ENCODE assay signal across 1 cellular context in the genomic region with DNA sequence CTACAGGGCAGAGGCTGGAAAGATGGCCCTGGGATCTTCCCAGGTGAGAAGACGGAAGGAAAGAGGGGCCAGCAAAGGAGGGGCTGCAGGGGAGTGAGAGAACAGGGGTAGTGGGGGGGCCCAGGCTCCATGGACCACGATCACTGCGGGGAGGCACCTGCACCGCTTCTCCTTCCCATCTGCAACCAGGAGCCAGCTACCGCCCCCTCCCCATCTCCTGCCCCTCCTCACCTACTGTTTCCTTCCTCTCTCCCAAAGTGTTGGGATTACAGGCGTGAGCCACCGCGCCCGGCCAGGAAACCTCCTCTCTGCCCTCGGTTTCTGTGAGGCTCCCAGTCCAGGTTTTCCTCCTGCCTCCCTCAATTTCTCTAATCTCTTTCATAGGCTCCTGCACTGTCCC.
TF ChIP-seq lines count a peak whose summit lies in the region.

No MANE protein-coding gene starts in this region.

TF ChIP-seq in HepG2, 621 proteins besides CTCF, POLR2A, EP300 and RAD21:
- TF ChIP-seq ELF1 (CRISPR knock-in tag; IDR thresholded peaks at IDR 0.05) (no peak), ZNF761 (CRISPR knock-in tag; conservative IDR thresholded peaks at IDR 0.05) (no peak), GRHL1 (CRISPR knock-in tag; conservative IDR thresholded peaks at IDR 0.05) (no peak), CCAR2 (optimal IDR thresholded peaks at IDR 0.05; ENCODE audit: low read depth, low read length) (no peak), SP4 (CRISPR knock-in tag; IDR thresholded peaks at IDR 0.05) (no peak), ZNF530 (CRISPR knock-in tag; IDR thresholded peaks at IDR 0.05; ENCODE audit: low read depth) (no peak), ZBTB14 (CRISPR knock-in tag; IDR thresholded peaks at IDR 0.05) (no peak), YY1 (IDR thresholded peaks at IDR 0.05; ENCODE audit: insufficient read depth, insufficient replicate concordance, low read depth, low read length) (no peak), ZNF337 (CRISPR knock-in tag; IDR thresholded peaks at IDR 0.05; ENCODE audit: borderline replicate concordance, low read depth) (no peak), CHCHD3 (CRISPR knock-in tag; IDR thresholded peaks at IDR 0.05) (no peak), PBX2 (CRISPR knock-in tag; IDR thresholded peaks at IDR 0.05) (no peak), ZNF251 (CRISPR knock-in tag; IDR thresholded peaks at IDR 0.05) (no peak), MIER2 (CRISPR knock-in tag; IDR thresholded peaks at IDR 0.05) (no peak), SOX5 (CRISPR knock-in tag; IDR thresholded peaks at IDR 0.05; ENCODE audit: borderline replicate concordance) (no peak), MAF1 (CRISPR knock-in tag; IDR thresholded peaks at IDR 0.05; ENCODE audit: borderline replicate concordance) (no peak), HDAC2 (CRISPR knock-in tag; IDR thresholded peaks at IDR 0.05) (no peak), MXI1 (IDR thresholded peaks at IDR 0.05; ENCODE audit: borderline replicate concordance, low read depth, low read length) (no peak), ZNF607 (CRISPR knock-in tag; IDR thresholded peaks at IDR 0.05; ENCODE audit: borderline replicate concordance) (no peak)
- TF ChIP-seq, protein P1, sequence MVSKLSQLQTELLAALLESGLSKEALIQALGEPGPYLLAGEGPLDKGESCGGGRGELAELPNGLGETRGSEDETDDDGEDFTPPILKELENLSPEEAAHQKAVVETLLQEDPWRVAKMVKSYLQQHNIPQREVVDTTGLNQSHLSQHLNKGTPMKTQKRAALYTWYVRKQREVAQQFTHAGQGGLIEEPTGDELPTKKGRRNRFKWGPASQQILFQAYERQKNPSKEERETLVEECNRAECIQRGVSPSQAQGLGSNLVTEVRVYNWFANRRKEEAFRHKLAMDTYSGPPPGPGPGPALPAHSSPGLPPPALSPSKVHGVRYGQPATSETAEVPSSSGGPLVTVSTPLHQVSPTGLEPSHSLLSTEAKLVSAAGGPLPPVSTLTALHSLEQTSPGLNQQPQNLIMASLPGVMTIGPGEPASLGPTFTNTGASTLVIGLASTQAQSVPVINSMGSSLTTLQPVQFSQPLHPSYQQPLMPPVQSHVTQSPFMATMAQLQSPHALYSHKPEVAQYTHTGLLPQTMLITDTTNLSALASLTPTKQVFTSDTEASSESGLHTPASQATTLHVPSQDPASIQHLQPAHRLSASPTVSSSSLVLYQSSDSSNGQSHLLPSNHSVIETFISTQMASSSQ (IDR thresholded peaks at IDR 0.05; ENCODE audit: low read depth), result no peak
- TF ChIP-seq, protein P1 (CRISPR knock-in tag; IDR thresholded peaks at IDR 0.05; ENCODE audit: borderline replicate concordance), result no peak
- TF ChIP-seq, protein P2, sequence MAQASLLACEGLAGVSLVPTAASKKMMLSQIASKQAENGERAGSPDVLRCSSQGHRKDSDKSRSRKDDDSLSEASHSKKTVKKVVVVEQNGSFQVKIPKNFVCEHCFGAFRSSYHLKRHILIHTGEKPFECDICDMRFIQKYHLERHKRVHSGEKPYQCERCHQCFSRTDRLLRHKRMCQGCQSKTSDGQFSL (CRISPR knock-in tag; IDR thresholded peaks at IDR 0.05), result no peak
